15 cellular contexts compared by ENCODE assay signal in genomic region chr22:17117890-17118289, GRCh38. TPM values are rescaled to one million over a fixed set of nuclear protein-coding genes. Genes with fewer than 3 reads are reported as not detected.
DNase-seq lines count a peak whose midpoint lies in the region; ATAC-seq, FAIRE-seq and TF ChIP-seq lines count a peak whose summit lies in the region.
"Had no signal": no experiment of that assay in that cellular context is flagged by ENCODE, and none has a peak within 500 bp of the region (broad histone marks: within the 10 kb centered on the region; RNA-seq: fewer than 3 reads in every experiment).

No MANE protein-coding gene starts in this region.

- peak overlapping the region; percentile 83 for H3K4me3 Mint-ChIP-seq in neural crest cell

- POLR2A ChIA-PET in HEK293T (lab: Yijun Ruan, JAX): no interaction called here

- FAIRE-seq in small intestine (lab: Jason Lieb, UNC): no peak
- FAIRE-seq: kidney had no signal

- H3K9me3 Mint-ChIP-seq in activated naive CD4-positive, alpha-beta T cell treated with anti-CD3 and anti-CD28 coated beads, Interleukin-2, amount 50 U/mL, for 72 hours: no peaks in the 10 kb centered on the region
- H3K9me3 Mint-ChIP-seq in neural crest cell: no peaks in the 10 kb centered on the region

- peaks cover 6% of the 10 kb centered on the region for H3K27me3 Mint-ChIP-seq in neural crest cell (ENCODE audit: low read depth)

- CTCF ChIA-PET in HEK293T (lab: Yijun Ruan, JAX): interaction anchor here (1.2 kb wide), 1 partner anchor 22 kb away, joined by 3 read pairs; no protein-coding TSS in a partner anchor

- peaks cover 0 to 3% of the 10 kb centered on the region in 2 donors for H3K4me1 ChIP-seq in small intestine (ENCODE audit: control insufficient read depth in 2 of 2, insufficient read depth in 1 of 2, low read depth in 1 of 2, low read length in 1 of 2)

- TF ChIP-seq CTCF in GM12864 (IDR thresholded peaks at IDR 0.05; ENCODE audit: low read depth, low read length, missing control alignments) (no peak), neural crest cell (conservative IDR thresholded peaks at IDR 0.05) (no peak)

- H3K27ac ChIP-seq in small intestine (ENCODE audit: low read depth in 1 of 2, low read length in 1 of 2): no peak overlapping the region
- H3K27ac ChIP-seq: KMS-11, ovary, thoracic aorta had no signal

- H3K4me1 Mint-ChIP-seq in neural crest cell: peaks cover 34% of the 10 kb centered on the region

- peak; percentile 21 for DNase-seq in GM12864 (ENCODE audit: low read depth)
- peak; percentile 89 to 92 for DNase-seq in Kasumi-1 (lab: John Stamatoyannopoulos, UW)
- no peak for DNase-seq in activated naive CD4-positive, alpha-beta T cell treated with anti-CD3 and anti-CD28 coated beads, Interleukin-2, amount 50 U/mL, for 72 hours (ENCODE audit: low spot score in 2 of 2)
- no peak for DNase-seq in neural crest cell (ENCODE audit: low read depth, low spot score)
- DNase-seq in small intestine: no peak
- DNase-seq in COLO668 (lab: John Stamatoyannopoulos, UW; ENCODE audit: unreplicated experiment): no peak
- DNase-seq in HEK293T (ENCODE audit: extremely low spot score): no peak
- DNase-seq: cerebellar nuclear complex; DMS79 treated with DMSO at 0.1 percent for 48 hours; kidney; ovary; stimulated activated CD4-positive, alpha-beta T cell treated with anti-CD3 and anti-CD28 coated beads, Interleukin-2, amount 100 ng/mL, for 48 hours had no signal

- peak overlapping the region in 1 of 2 donors; percentile 75 for H3K27ac Mint-ChIP-seq in activated naive CD4-positive, alpha-beta T cell treated with anti-CD3 and anti-CD28 coated beads, Interleukin-2, amount 50 U/mL, for 72 hours
- no peak overlapping the region for H3K27ac Mint-ChIP-seq in neural crest cell (ENCODE audit: unreplicated experiment)

- 45 to 75% (median 52%) methylated on average over 4 of the region's 4 CpGs for WGBS in small intestine, 3 donors

- H3K9me3 ChIP-seq in small intestine (ENCODE audit: control insufficient read depth, low read depth): no peaks in the 10 kb centered on the region
- H3K9me3 ChIP-seq: ovary, thoracic aorta had no signal

- H3K36me3 ChIP-seq in small intestine (ENCODE audit: control insufficient read depth in 2 of 2, insufficient read depth in 2 of 2, low read length in 2 of 2): no peaks in the 10 kb centered on the region
- H3K36me3 ChIP-seq: ovary, thoracic aorta had no signal

- peaks cover 0 to 8% of the 10 kb centered on the region in 2 donors for H3K36me3 Mint-ChIP-seq in activated naive CD4-positive, alpha-beta T cell treated with anti-CD3 and anti-CD28 coated beads, Interleukin-2, amount 50 U/mL, for 72 hours
- no peaks in the 10 kb centered on the region for H3K36me3 Mint-ChIP-seq in neural crest cell (ENCODE audit: low read depth)

- peaks cover 3 to 14% of the 10 kb centered on the region in 2 donors for H3K27me3 ChIP-seq in small intestine (ENCODE audit: control insufficient read depth in 2 of 2, insufficient read depth in 2 of 2, low read length in 2 of 2)

- H3K4me3 ChIP-seq in GM12864 (ENCODE audit: low read depth, low read length) (no peak overlapping the region), small intestine (ENCODE audit: low read depth in 1 of 2, low read length in 2 of 2) (no peak overlapping the region)
- H3K4me3 ChIP-seq: ovary, thoracic aorta had no signal

- ATAC-seq in activated naive CD4-positive, alpha-beta T cell treated with anti-CD3 and anti-CD28 coated beads, Interleukin-2, amount 50 U/mL, for 72 hours: peak; percentile 8 to 61

TF ChIP-seq in HEK293T, 16 proteins besides CTCF, POLR2A, EP300 and RAD21:
- TF ChIP-seq LEF1 (IDR thresholded peaks at IDR 0.05; ENCODE audit: borderline replicate concordance) (no peak), CTBP1 (IDR thresholded peaks at IDR 0.05; ENCODE audit: borderline replicate concordance) (no peak)

RNA-seq across cellular contexts. Expression of gene TMEM121B, which starts 3.3 kb away (rescaled TPM):
- total RNA-seq in activated naive CD4-positive, alpha-beta T cell treated with anti-CD3 and anti-CD28 coated beads, Interleukin-2, amount 50 U/mL, for 72 hours: under 1 TPM; 0.05 to 0.10 TPM
- total RNA-seq in neural crest cell: 12.2 and 12.6 TPM in 2 replicates
- under 1 TPM in 2 of 3 donors, not detected in 1; 0.28 to 0.45 TPM for polyA plus RNA-seq in small intestine
- total RNA-seq: NCI-H460 had no signal

RNA-seq across cellular contexts. Expression of gene IL17RA, which starts 33.1 kb away (rescaled TPM):
- total RNA-seq in activated naive CD4-positive, alpha-beta T cell treated with anti-CD3 and anti-CD28 coated beads, Interleukin-2, amount 50 U/mL, for 72 hours: 10 to 100 TPM; 12.4 to 16.3 TPM
- total RNA-seq in neural crest cell: 7.1 and 8.0 TPM in 2 replicates
- 1 to 10 TPM; 3.8 to 7.6 (median 4.1) TPM for polyA plus RNA-seq in small intestine

RNA-seq across cellular contexts. Expression of gene HDHD5, which starts 41.2 kb away (rescaled TPM):
- total RNA-seq in activated naive CD4-positive, alpha-beta T cell treated with anti-CD3 and anti-CD28 coated beads, Interleukin-2, amount 50 U/mL, for 72 hours: 10 to 100 TPM; 22.0 to 71.3 TPM
- total RNA-seq in neural crest cell: 48.2 and 50.8 TPM in 2 replicates
- polyA plus RNA-seq in small intestine: 10 to 100 TPM; 61.4 to 70.8 (median 62.0) TPM

Comparison
In these comparisons a context has a peak if more than half of its experiments do, and no peak if none do; other contexts are left out.
1. DNase-seq: peak in GM12864 (single experiment) and Kasumi-1 (2 of 2); none in activated naive CD4-positive, alpha-beta T cell treated with anti-CD3 and anti-CD28 coated beads, Interleukin-2, amount 50 U/mL, for 72 hours (0 of 2), neural crest cell (single experiment), small intestine (single experiment), COLO668 (single experiment) and HEK293T (single experiment).
2. RNA of gene TMEM121B, which starts 3.3 kb away (total RNA-seq): 12.2 to 12.6 TPM in neural crest cell; 0.05 to 0.10 TPM in activated naive CD4-positive, alpha-beta T cell treated with anti-CD3 and anti-CD28 coated beads, Interleukin-2, amount 50 U/mL, for 72 hours; every median in the first group is over 10 times any median in the second.